13 cellular contexts compared by ENCODE assay signal in the genomic region with DNA sequence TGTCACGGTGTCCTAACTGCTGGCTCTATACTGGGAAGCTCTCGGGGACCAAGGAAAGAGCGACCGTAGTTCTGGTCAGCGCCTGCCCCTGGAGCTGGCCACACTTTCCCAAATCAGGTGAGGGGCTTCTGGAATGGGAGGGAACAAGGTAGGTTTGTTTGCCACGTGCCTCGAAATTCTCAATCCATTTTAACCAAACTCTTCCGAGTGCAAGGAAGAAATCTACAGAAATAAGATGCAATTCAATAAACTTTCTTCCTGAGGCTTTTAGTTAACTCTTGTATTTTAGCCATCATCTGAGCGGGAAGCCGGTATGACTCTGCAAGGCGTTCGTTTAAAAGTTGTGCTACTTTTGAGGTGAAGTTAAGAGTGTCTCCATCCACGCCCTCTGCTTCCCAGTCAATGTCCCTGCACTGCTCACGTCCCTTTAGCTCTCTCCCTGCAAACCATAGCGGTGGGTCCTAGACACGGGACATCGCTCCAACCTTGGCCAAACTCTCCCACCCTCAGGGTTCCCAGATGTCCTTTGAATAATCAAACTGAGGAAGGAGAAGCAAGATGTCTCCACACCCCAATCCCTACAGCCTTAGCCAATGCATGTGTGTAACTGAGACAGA. TPM values are rescaled to one million over a fixed set of nuclear protein-coding genes. Genes with fewer than 3 reads are reported as not detected.
A peak's percentile ranks its signal among the peaks of the same experiment; 100 is the strongest.
DNase-seq lines count a peak whose midpoint lies in the region; TF ChIP-seq lines count a peak whose summit lies in the region.
"Had no signal": no experiment of that assay in that cellular context is flagged by ENCODE, and none has a peak within 500 bp of the region (broad histone marks: within the 10 kb centered on the region; RNA-seq: fewer than 3 reads in every experiment).

No MANE protein-coding gene starts in this region.

- intact Hi-C loops in breast epithelium (cut with DNase I; ENCODE audit: low total_unique reads): no loop called here
- intact Hi-C loops in MCF 10A (cut with micrococcal nuclease): no loop called here
- intact Hi-C loops in uterus (cut with DNase I; ENCODE audit: low total_unique reads): no loop called here

- H3K9ac ChIP-seq in Karpas-422 (ENCODE audit: low read length): no peak overlapping the region

- H3K4me3 ChIP-seq in breast epithelium (peak overlapping the region; percentile 58 to 84 (median 63)), foreskin fibroblast (ENCODE audit: low read depth in 1 of 2, low read length in 2 of 2) (peak overlapping the region; percentile 48 to 65), uterus (peak overlapping the region; percentile 38 to 55), Karpas-422 (ENCODE audit: low read length) (no peak overlapping the region)

- H3K4me1 Mint-ChIP-seq in MCF 10A (ENCODE audit: insufficient read depth, unreplicated experiment) (no peaks in the 10 kb centered on the region), neural crest cell (peaks cover 23% of the 10 kb centered on the region)

- H3K27me3 ChIP-seq in breast epithelium: no peaks in the 10 kb centered on the region
- no peaks in the 10 kb centered on the region for H3K27me3 ChIP-seq in uterus
- no peaks in the 10 kb centered on the region for H3K27me3 ChIP-seq in Karpas-422 (ENCODE audit: low read length)

- TF ChIP-seq POLR2A in breast epithelium (IDR thresholded peaks at IDR 0.05): no peak
- TF ChIP-seq POLR2A in uterus (IDR thresholded peaks at IDR 0.05): no peak

- H3K4me2 ChIP-seq in Karpas-422 (ENCODE audit: low read depth, low read length, poor library complexity, severe bottlenecking): no peak overlapping the region

- no peaks in the 10 kb centered on the region for H3K79me2 ChIP-seq in Karpas-422 (ENCODE audit: low read length)

- DNase-seq in breast epithelium (ENCODE audit: low spot score in 2 of 2) (no peak), MCF 10A (ENCODE audit: unreplicated experiment) (no peak), foreskin fibroblast (peak in 1 of 2 donors; percentile 10), neural crest cell (ENCODE audit: low read depth, low spot score) (no peak), uterus (no peak), epidermal melanocyte (ENCODE audit: insufficient read length, low spot score) (no peak), Karpas-422 (no peak)
- no peak for DNase-seq in activated CD4-positive, alpha-beta T cell treated with anti-CD3 and anti-CD28 coated beads, Interleukin-2, amount 50 U/mL, for 48 hours
- DNase-seq: activated T-cell treated with anti-CD3 and anti-CD28 coated beads for 4 hours; NCI-H187; stimulated activated naive CD8-positive, alpha-beta T cell treated with anti-CD3 and anti-CD28 coated beads, Interleukin-15, Interleukin-2, amounts not matched to agents 100 U/mL and 50 U/mL, for 24 hours had no signal

- H2AFZ ChIP-seq in Karpas-422 (ENCODE audit: low read length): no peak overlapping the region

- no peaks in the 10 kb centered on the region for H3K36me3 Mint-ChIP-seq in MCF 10A (ENCODE audit: insufficient read depth, unreplicated experiment)
- no peaks in the 10 kb centered on the region for H3K36me3 Mint-ChIP-seq in neural crest cell (ENCODE audit: low read depth)

- H3K36me3 ChIP-seq in breast epithelium (no peaks in the 10 kb centered on the region), uterus (no peaks in the 10 kb centered on the region), Karpas-422 (ENCODE audit: insufficient read depth, low read length) (no peaks in the 10 kb centered on the region)

- no peaks in the 10 kb centered on the region for H3K9me2 ChIP-seq in Karpas-422 (replicated peaks; ENCODE audit: insufficient read depth, low read length)

- no peak for TF ChIP-seq CTCF in breast epithelium (IDR thresholded peaks at IDR 0.05)
- no peak for TF ChIP-seq CTCF in MCF 10A (IDR thresholded peaks at IDR 0.05; ENCODE audit: unreplicated experiment)
- TF ChIP-seq CTCF in foreskin fibroblast (IDR thresholded peaks at IDR 0.05; ENCODE audit: low read depth, low read length): no peak
- TF ChIP-seq CTCF in neural crest cell (conservative IDR thresholded peaks at IDR 0.05): no peak
- no peak for TF ChIP-seq CTCF in uterus (IDR thresholded peaks at IDR 0.05)

- H3K4me1 ChIP-seq in breast epithelium (no peaks in the 10 kb centered on the region), uterus (no peaks in the 10 kb centered on the region), Karpas-422 (ENCODE audit: low read length) (no peaks in the 10 kb centered on the region)

- no TSS peak for BruUV-seq in MCF 10A (replicated peaks; lab: Mats Ljungman, UMichigan)

- H3K4me3 Mint-ChIP-seq in MCF 10A (ENCODE audit: unreplicated experiment): no peak overlapping the region
- peak overlapping the region; percentile 83 for H3K4me3 Mint-ChIP-seq in neural crest cell

- H3K9me3 ChIP-seq in breast epithelium (no peaks in the 10 kb centered on the region), uterus (no peaks in the 10 kb centered on the region), Karpas-422 (ENCODE audit: low read length) (no peaks in the 10 kb centered on the region)

- H3K27me3 Mint-ChIP-seq in MCF 10A (ENCODE audit: insufficient read depth, unreplicated experiment): peaks cover 55% of the 10 kb centered on the region
- peaks cover 47% of the 10 kb centered on the region for H3K27me3 Mint-ChIP-seq in neural crest cell (ENCODE audit: low read depth)

- no peaks in the 10 kb centered on the region for H3K9me3 Mint-ChIP-seq in MCF 10A (ENCODE audit: unreplicated experiment)
- no peaks in the 10 kb centered on the region for H3K9me3 Mint-ChIP-seq in neural crest cell

- H3K27ac Mint-ChIP-seq in MCF 10A (ENCODE audit: low read depth, unreplicated experiment): no peak overlapping the region
- no peak overlapping the region for H3K27ac Mint-ChIP-seq in neural crest cell (ENCODE audit: unreplicated experiment)

- H3K27ac ChIP-seq in breast epithelium (peak overlapping the region; percentile 64 to 72), uterus (peak overlapping the region in 1 of 2 donors; percentile 42), Karpas-422 (ENCODE audit: low read length) (no peak overlapping the region)
- H3K27ac ChIP-seq: epithelial cell of prostate had no signal

- no peaks in the 10 kb centered on the region for H4K20me1 ChIP-seq in Karpas-422 (ENCODE audit: insufficient read depth, low read depth, low read length)

- CTCF ChIA-PET in MCF 10A (lab: Yijun Ruan, JAX): no interaction called here

- POLR2A ChIA-PET in MCF 10A (lab: Yijun Ruan, JAX): no interaction called here

RNA-seq across cellular contexts. Expression of a gene that starts 0.6 kb away (rescaled TPM):
- total RNA-seq in breast epithelium: 10 to 100 TPM; 17.3 to 77.9 (median 20.3) TPM
- not detected in 2 replicates for total RNA-seq in MCF 10A (2022)
- 2.1 and 2.3 TPM in 2 replicates for total RNA-seq in neural crest cell
- 10 to 100 TPM in 2 of 4 donors, 1 to 10 TPM in 2; 5.4 to 41.2 (median 10.5) TPM for total RNA-seq in uterus
- total RNA-seq in Karpas-422 (2014; rRNA removed; shearing (Covaris generic); ENCODE audit: low replicate concordance): not detected in 2 replicates
- total RNA-seq: A172 had no signal
